Comparison of ENCODE assay signal across 8 cellular contexts in genomic region chr3:127628788-127629456, GRCh38. TPM values are rescaled to one million over a fixed set of nuclear protein-coding genes. Genes with fewer than 3 reads are reported as not detected.
DNase-seq lines count a peak whose midpoint lies in the region; ATAC-seq and TF ChIP-seq lines count a peak whose summit lies in the region.

Gene PODXL2, plus strand, starts transcription at chr3:127629185. Its CDS starts 35 bp downstream, at chr3:127629220.

- peaks cover 0 to 18% (median 11%) of the 10 kb centered on the region in 4 donors for H3K4me1 ChIP-seq in tibial artery

- peaks cover 15% of the 10 kb centered on the region for H3K4me1 Mint-ChIP-seq in activated T-helper 17 cell treated with anti-CD3 and anti-CD28 coated beads, Interleukin-2, amount 50 U/mL, for 72 hours
- H3K4me1 Mint-ChIP-seq in naive thymus-derived CD8-positive, alpha-beta T cell: peaks cover 19 to 43% (median 32%) of the 10 kb centered on the region in 4 donors

- H3K27ac ChIP-seq in C4-2B (peak within 1 kb of the TSS; percentile 98), tibial artery (no peak within 1 kb of the TSS)

- H3K4me3 Mint-ChIP-seq in activated T-helper 17 cell treated with anti-CD3 and anti-CD28 coated beads, Interleukin-2, amount 50 U/mL, for 72 hours: peak within 1 kb of the TSS; percentile 88
- peak within 1 kb of the TSS; percentile 86 to 96 (median 90) for H3K4me3 Mint-ChIP-seq in naive thymus-derived CD8-positive, alpha-beta T cell

- no peaks in the 10 kb centered on the region for H3K9me3 ChIP-seq in tibial artery

- TF ChIP-seq CTCF in C4-2B (conservative IDR thresholded peaks at IDR 0.05): no peak
- TF ChIP-seq CTCF in fibroblast of the aortic adventitia (IDR thresholded peaks at IDR 0.05; ENCODE audit: insufficient read depth, low read length): no peak
- no peak for TF ChIP-seq CTCF in tibial artery (IDR thresholded peaks at IDR 0.05)

- ATAC-seq in GM19455 (IDR thresholded peaks at IDR 0.05; ENCODE audit: unreplicated experiment): peak; percentile 60
- ATAC-seq in activated T-helper 17 cell treated with anti-CD3 and anti-CD28 coated beads, Interleukin-2, amount 50 U/mL, for 72 hours (replicated peaks): peak; percentile 28
- ATAC-seq in naive thymus-derived CD8-positive, alpha-beta T cell: peak; percentile 52
- no peak for ATAC-seq in HG03342 (IDR thresholded peaks at IDR 0.05; ENCODE audit: unreplicated experiment)

- peaks cover 0 to 10% of the 10 kb centered on the region in 2 donors for H3K27me3 ChIP-seq in tibial artery

- intact Hi-C loops in tibial artery (cut with DNase I; ENCODE audit: low total_unique reads): no loop called here

- peaks cover 14% of the 10 kb centered on the region for H3K27me3 Mint-ChIP-seq in activated T-helper 17 cell treated with anti-CD3 and anti-CD28 coated beads, Interleukin-2, amount 50 U/mL, for 72 hours
- peaks cover 9 to 37% (median 32%) of the 10 kb centered on the region in 5 donors for H3K27me3 Mint-ChIP-seq in naive thymus-derived CD8-positive, alpha-beta T cell

- DNase-seq in NCI-H446 treated with DMSO at 0.1 percent for 48 hours (lab: John Stamatoyannopoulos, UW) (peak; percentile 49), fibroblast of the aortic adventitia (ENCODE audit: low read depth) (peak; percentile 33), tibial artery (peak in 1 of 2 donors; percentile 36)
- DNase-seq in naive thymus-derived CD8-positive, alpha-beta T cell: peak in 7 of 10 donors; percentile 4 to 38 (median 30)

- H3K36me3 ChIP-seq in tibial artery: no peaks in the 10 kb centered on the region

- H3K36me3 Mint-ChIP-seq in activated T-helper 17 cell treated with anti-CD3 and anti-CD28 coated beads, Interleukin-2, amount 50 U/mL, for 72 hours (ENCODE audit: low read depth): peaks cover 7% of the 10 kb centered on the region
- peaks cover 0 to 2% (median 2%) of the 10 kb centered on the region in 3 donors for H3K36me3 Mint-ChIP-seq in naive thymus-derived CD8-positive, alpha-beta T cell

- peak within 1 kb of the TSS; percentile 61 for H3K27ac Mint-ChIP-seq in activated T-helper 17 cell treated with anti-CD3 and anti-CD28 coated beads, Interleukin-2, amount 50 U/mL, for 72 hours
- H3K27ac Mint-ChIP-seq in naive thymus-derived CD8-positive, alpha-beta T cell: peak within 1 kb of the TSS; percentile 63 to 93 (median 78)

- POLR2A ChIA-PET in naive thymus-derived CD8-positive, alpha-beta T cell (lab: Charles Lee): interaction anchor here (1.4 kb wide), 2 partner anchors 31 to 42 kb away, joined by 3 to 4 read pairs; no protein-coding TSS in a partner anchor

- H3K4me3 ChIP-seq in fibroblast of the aortic adventitia (ENCODE audit: low read depth, low read length) (peak within 1 kb of the TSS; percentile 57), tibial artery (peak within 1 kb of the TSS; percentile 48 to 64)

- no peaks in the 10 kb centered on the region for H3K9me3 Mint-ChIP-seq in activated T-helper 17 cell treated with anti-CD3 and anti-CD28 coated beads, Interleukin-2, amount 50 U/mL, for 72 hours
- H3K9me3 Mint-ChIP-seq in naive thymus-derived CD8-positive, alpha-beta T cell: no peaks in the 10 kb centered on the region

RNA-seq across cellular contexts. Expression of gene PODXL2, which starts in this region (rescaled TPM):
- total RNA-seq in activated T-helper 17 cell treated with anti-CD3 and anti-CD28 coated beads, Interleukin-2, amount 50 U/mL, for 72 hours: 1 to 10 TPM in 1 of 2 donors, under 1 TPM in 1; 0.69 to 1.4 TPM
- total RNA-seq in fibroblast of the aortic adventitia (ENCODE audit: low replicate concordance): 1.3 and 3.4 TPM in 2 replicates
- 1 to 10 TPM; 2.5 to 2.8 TPM for total RNA-seq in naive thymus-derived CD8-positive, alpha-beta T cell
- 1 to 10 TPM in 2 of 3 donors, under 1 TPM in 1; 0.66 to 4.1 (median 2.6) TPM for polyA plus RNA-seq in naive thymus-derived CD8-positive, alpha-beta T cell
